Comparison of ENCODE assay signal across 8 cellular contexts in the genomic region with DNA sequence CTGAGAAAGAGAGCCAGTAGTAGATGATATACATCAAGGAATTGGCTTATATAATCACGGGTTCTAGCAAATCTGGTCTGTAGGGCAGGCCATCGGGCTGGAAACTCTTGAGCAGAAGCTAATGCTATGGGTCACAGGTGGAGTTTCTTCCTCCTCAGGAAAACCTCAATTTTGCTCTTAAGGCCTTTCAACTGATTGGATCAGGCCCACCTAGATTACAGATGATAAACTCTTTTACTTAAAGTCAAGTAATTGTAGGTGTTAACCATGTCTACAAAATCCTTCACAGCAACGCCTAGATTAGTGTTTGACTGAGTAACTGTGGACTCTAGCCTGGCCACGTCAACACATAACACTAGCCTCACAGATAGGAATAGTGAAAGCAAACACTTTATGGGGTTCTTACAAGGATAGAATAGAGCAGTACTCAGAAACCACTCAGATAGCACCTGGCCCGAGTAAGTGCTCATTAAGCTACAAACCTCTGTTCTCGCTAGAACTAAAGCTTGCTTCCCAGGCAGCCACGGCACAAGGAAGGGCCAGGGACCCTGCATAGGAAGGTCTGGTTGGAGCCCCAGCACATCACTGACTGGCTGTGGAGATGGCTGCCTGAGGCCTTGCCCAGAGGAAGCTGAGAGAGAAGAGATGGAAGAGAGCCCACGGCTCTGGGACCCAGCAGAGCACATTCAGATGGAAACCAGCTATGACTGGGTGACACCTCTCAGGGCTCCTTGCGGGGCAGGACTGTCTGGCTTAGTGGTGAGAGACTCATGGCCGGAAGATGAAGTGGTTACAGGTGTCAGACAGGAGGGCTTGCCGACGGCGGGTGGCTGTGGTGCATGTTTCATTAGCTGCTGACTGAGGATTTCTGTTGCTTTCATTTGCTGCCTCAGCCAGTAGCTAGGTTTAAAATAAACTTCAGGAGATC.
A peak's percentile ranks its signal among the peaks of the same experiment; 100 is the strongest.
DNase-seq lines count a peak whose midpoint lies in the region; ATAC-seq and TF ChIP-seq lines count a peak whose summit lies in the region.

No MANE protein-coding gene starts in this region.

- no peaks in the 10 kb centered on the region for H3K36me3 Mint-ChIP-seq in activated CD4-positive, alpha-beta T cell treated with anti-CD3 and anti-CD28 coated beads for 36 hours (ENCODE audit: low read depth)
- no peaks in the 10 kb centered on the region for H3K36me3 Mint-ChIP-seq in HFFc6 (ENCODE audit: low read depth)

- peak; percentile 89 for DNase-seq in activated CD4-positive, alpha-beta T cell treated with anti-CD3 and anti-CD28 coated beads for 36 hours
- DNase-seq in left lobe of liver (ENCODE audit: low spot score): no peak
- DNase-seq in G401 (ENCODE audit: low spot score): no peak
- DNase-seq in SK-N-DZ (ENCODE audit: low spot score): no peak
- DNase-seq in C1 segment of cervical spinal cord (lab: John Stamatoyannopoulos, UW): no peak
- DNase-seq in HFFc6: no peak

- POLR2A ChIA-PET in activated CD4-positive, alpha-beta T cell treated with anti-CD3 and anti-CD28 coated beads for 36 hours (lab: Charles Lee): interaction anchor here (0.6 to 1.0 kb wide), 3 partner anchors 63 to 1483 kb away, joined by 3 to 4 read pairs (median 3); no protein-coding TSS in a partner anchor

- peak; percentile 99 for ATAC-seq in GM19043 (IDR thresholded peaks at IDR 0.05; ENCODE audit: low read depth, unreplicated experiment)
- ATAC-seq in HG03103 (IDR thresholded peaks at IDR 0.05; ENCODE audit: low read depth, unreplicated experiment): peak; percentile 98
- ATAC-seq in activated CD4-positive, alpha-beta T cell treated with anti-CD3 and anti-CD28 coated beads for 36 hours: peak; percentile 100
- peak; percentile 55 for ATAC-seq in left lobe of liver

- intact Hi-C loops in activated CD4-positive, alpha-beta T cell treated with anti-CD3 and anti-CD28 coated beads for 36 hours (cut with DNase I, micrococcal nuclease): loop anchor here (1.0 to 10.0 kb wide), 8 partner anchors 42 to 585 kb away; no protein-coding TSS in a partner anchor

- CTCF ChIA-PET in activated CD4-positive, alpha-beta T cell treated with anti-CD3 and anti-CD28 coated beads for 36 hours (lab: Charles Lee): interaction anchor here (0.6 to 2.0 kb wide), 7 partner anchors 12 to 100 kb away, joined by 3 to 4 read pairs (median 3); no protein-coding TSS in a partner anchor

- H3K4me1 Mint-ChIP-seq in activated CD4-positive, alpha-beta T cell treated with anti-CD3 and anti-CD28 coated beads for 36 hours: peaks cover 11% of the 10 kb centered on the region
- no peaks in the 10 kb centered on the region for H3K4me1 Mint-ChIP-seq in HFFc6 (ENCODE audit: low read depth)

- in situ Hi-C loops in G401 (cut with HindIII; ENCODE audit: low sequenced_read_pairs): no loop called here

- no peak for TF ChIP-seq CTCF in HFFc6 (IDR thresholded peaks at IDR 0.05)

- no peaks in the 10 kb centered on the region for H3K9me3 Mint-ChIP-seq in activated CD4-positive, alpha-beta T cell treated with anti-CD3 and anti-CD28 coated beads for 36 hours (ENCODE audit: low read depth)
- no peaks in the 10 kb centered on the region for H3K9me3 Mint-ChIP-seq in HFFc6

- no peak overlapping the region for H3K4me3 Mint-ChIP-seq in activated CD4-positive, alpha-beta T cell treated with anti-CD3 and anti-CD28 coated beads for 36 hours
- H3K4me3 Mint-ChIP-seq in HFFc6: no peak overlapping the region

- no peak overlapping the region for H3K27ac Mint-ChIP-seq in activated CD4-positive, alpha-beta T cell treated with anti-CD3 and anti-CD28 coated beads for 36 hours
- no peak overlapping the region for H3K27ac Mint-ChIP-seq in HFFc6

- H3K27me3 Mint-ChIP-seq in activated CD4-positive, alpha-beta T cell treated with anti-CD3 and anti-CD28 coated beads for 36 hours: no peaks in the 10 kb centered on the region
- peaks cover 17% of the 10 kb centered on the region for H3K27me3 Mint-ChIP-seq in HFFc6 (ENCODE audit: insufficient read depth)
